In genomic region chr17:42340691-42341127, GRCh38 we compare ENCODE assay signal across 1 cellular context.
TF ChIP-seq lines count a peak whose summit lies in the region.

No MANE protein-coding gene starts in this region.

TF ChIP-seq in K562, 482 proteins besides CTCF, POLR2A, EP300 and RAD21:
- TF ChIP-seq, protein P1, sequence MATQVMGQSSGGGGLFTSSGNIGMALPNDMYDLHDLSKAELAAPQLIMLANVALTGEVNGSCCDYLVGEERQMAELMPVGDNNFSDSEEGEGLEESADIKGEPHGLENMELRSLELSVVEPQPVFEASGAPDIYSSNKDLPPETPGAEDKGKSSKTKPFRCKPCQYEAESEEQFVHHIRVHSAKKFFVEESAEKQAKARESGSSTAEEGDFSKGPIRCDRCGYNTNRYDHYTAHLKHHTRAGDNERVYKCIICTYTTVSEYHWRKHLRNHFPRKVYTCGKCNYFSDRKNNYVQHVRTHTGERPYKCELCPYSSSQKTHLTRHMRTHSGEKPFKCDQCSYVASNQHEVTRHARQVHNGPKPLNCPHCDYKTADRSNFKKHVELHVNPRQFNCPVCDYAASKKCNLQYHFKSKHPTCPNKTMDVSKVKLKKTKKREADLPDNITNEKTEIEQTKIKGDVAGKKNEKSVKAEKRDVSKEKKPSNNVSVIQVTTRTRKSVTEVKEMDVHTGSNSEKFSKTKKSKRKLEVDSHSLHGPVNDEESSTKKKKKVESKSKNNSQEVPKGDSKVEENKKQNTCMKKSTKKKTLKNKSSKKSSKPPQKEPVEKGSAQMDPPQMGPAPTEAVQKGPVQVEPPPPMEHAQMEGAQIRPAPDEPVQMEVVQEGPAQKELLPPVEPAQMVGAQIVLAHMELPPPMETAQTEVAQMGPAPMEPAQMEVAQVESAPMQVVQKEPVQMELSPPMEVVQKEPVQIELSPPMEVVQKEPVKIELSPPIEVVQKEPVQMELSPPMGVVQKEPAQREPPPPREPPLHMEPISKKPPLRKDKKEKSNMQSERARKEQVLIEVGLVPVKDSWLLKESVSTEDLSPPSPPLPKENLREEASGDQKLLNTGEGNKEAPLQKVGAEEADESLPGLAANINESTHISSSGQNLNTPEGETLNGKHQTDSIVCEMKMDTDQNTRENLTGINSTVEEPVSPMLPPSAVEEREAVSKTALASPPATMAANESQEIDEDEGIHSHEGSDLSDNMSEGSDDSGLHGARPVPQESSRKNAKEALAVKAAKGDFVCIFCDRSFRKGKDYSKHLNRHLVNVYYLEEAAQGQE (CRISPR knock-in tag; IDR thresholded peaks at IDR 0.05; ENCODE audit: low read depth): no peak
- TF ChIP-seq FOSL1 (tag; conservative IDR thresholded peaks at IDR 0.05): peak; percentile 42; the same call in 1 of the 2 replicates
TF ChIP-seq in K562: peak in this region for 1.
